Comparison of ENCODE assay signal across 1 cellular context in genomic region chr15:70023064-70023768, GRCh38.
TF ChIP-seq lines count a peak whose summit lies in the region.

No MANE protein-coding gene starts in this region.

TF ChIP-seq in GM23338, 12 proteins besides CTCF, POLR2A, EP300 and RAD21 (continued from another document):
- TF ChIP-seq ZNF462 (CRISPR knock-in tag; IDR thresholded peaks at IDR 0.05) (no peak), NANOG (IDR thresholded peaks at IDR 0.05; ENCODE audit: borderline replicate concordance) (no peak)
